1 cellular context compared by ENCODE assay signal in genomic region chr6:30508890-30509736, GRCh38.
A peak's percentile ranks its signal among the peaks of the same experiment; 100 is the strongest.
TF ChIP-seq lines count a peak whose summit lies in the region.

No MANE protein-coding gene starts in this region.

TF ChIP-seq in K562, 482 proteins besides CTCF, POLR2A, EP300 and RAD21 (continued from another document and continues in another):
- TF ChIP-seq HINFP (tag; conservative IDR thresholded peaks at IDR 0.05; ENCODE audit: low read depth) (no peak), PYGO2 (tag; IDR thresholded peaks at IDR 0.05) (0 out of 2 replicates have a peak, but pooled peaks have one; percentile 15), PTRF (tag; IDR thresholded peaks at IDR 0.05) (no peak), TRIM24 (IDR thresholded peaks at IDR 0.05) (peak in 1 of 2 experiments; percentile 6; a peak in 1 of 4 replicates), LCOR (CRISPR knock-in tag; IDR thresholded peaks at IDR 0.05) (no peak), HSF4 (CRISPR knock-in tag; IDR thresholded peaks at IDR 0.05; ENCODE audit: borderline replicate concordance) (no peak), STAT5A (IDR thresholded peaks at IDR 0.05; ENCODE audit: borderline replicate concordance, low read length) (no peak), XRCC4 (IDR thresholded peaks at IDR 0.05; ENCODE audit: extremely low read depth, insufficient read depth, insufficient read length) (no peak), E2F1 (CRISPR knock-in tag; IDR thresholded peaks at IDR 0.05) (no peak), CEBPG (CRISPR knock-in tag; IDR thresholded peaks at IDR 0.05) (no peak), CEBPG (tag; conservative IDR thresholded peaks at IDR 0.05 in 1 of 2, IDR thresholded peaks at IDR 0.05 in 1 of 2) (no peak), ZFP1 (CRISPR knock-in tag; IDR thresholded peaks at IDR 0.05) (no peak), NFIX (CRISPR knock-in tag; IDR thresholded peaks at IDR 0.05; ENCODE audit: low read depth) (no peak), MEF2D (tag; conservative IDR thresholded peaks at IDR 0.05; ENCODE audit: low read depth) (0 out of 2 replicates have a peak, but pooled peaks have one; percentile 21), ZNF778 (CRISPR knock-in tag; IDR thresholded peaks at IDR 0.05) (no peak), DNMT1 (IDR thresholded peaks at IDR 0.05) (no peak), RBM22 (IDR thresholded peaks at IDR 0.05; ENCODE audit: low read depth, low read length, poor library complexity, severe bottlenecking) (no peak), RBM25 (IDR thresholded peaks at IDR 0.05; ENCODE audit: low read depth, low read length, severe bottlenecking) (no peak), ZBTB26 (CRISPR knock-in tag; IDR thresholded peaks at IDR 0.05) (no peak), TFAP4 (CRISPR knock-in tag; IDR thresholded peaks at IDR 0.05; ENCODE audit: borderline replicate concordance) (no peak), KDM2B (CRISPR knock-in tag; IDR thresholded peaks at IDR 0.05) (no peak), ZSCAN29 (IDR thresholded peaks at IDR 0.05) (no peak), SNAPC5 (CRISPR knock-in tag; IDR thresholded peaks at IDR 0.05) (no peak), CREB1 (IDR thresholded peaks at IDR 0.05) (no peak), CREB1 (CRISPR knock-in tag; IDR thresholded peaks at IDR 0.05) (no peak), HDAC8 (tag; IDR thresholded peaks at IDR 0.05) (no peak), MCM7 (IDR thresholded peaks at IDR 0.05) (no peak), ZNF197 (CRISPR knock-in tag; IDR thresholded peaks at IDR 0.05; ENCODE audit: low read depth) (0 out of 2 replicates have a peak, but pooled peaks have one; percentile 57), ETS2 (tag; IDR thresholded peaks at IDR 0.05; ENCODE audit: borderline replicate concordance, poor library complexity, severe bottlenecking) (no peak), PURB (CRISPR knock-in tag; IDR thresholded peaks at IDR 0.05; ENCODE audit: low read depth) (no peak), TCF7 (IDR thresholded peaks at IDR 0.05; ENCODE audit: borderline replicate concordance) (no peak), VEZF1 (CRISPR knock-in tag; IDR thresholded peaks at IDR 0.05) (no peak), RFX1 (IDR thresholded peaks at IDR 0.05) (no peak)
- TF ChIP-seq, protein P1, sequence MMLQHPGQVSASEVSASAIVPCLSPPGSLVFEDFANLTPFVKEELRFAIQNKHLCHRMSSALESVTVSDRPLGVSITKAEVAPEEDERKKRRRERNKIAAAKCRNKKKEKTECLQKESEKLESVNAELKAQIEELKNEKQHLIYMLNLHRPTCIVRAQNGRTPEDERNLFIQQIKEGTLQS (IDR thresholded peaks at IDR 0.05) = no peak
- TF ChIP-seq, protein P1 (CRISPR knock-in tag; conservative IDR thresholded peaks at IDR 0.05) = no peak
- TF ChIP-seq, protein P2, sequence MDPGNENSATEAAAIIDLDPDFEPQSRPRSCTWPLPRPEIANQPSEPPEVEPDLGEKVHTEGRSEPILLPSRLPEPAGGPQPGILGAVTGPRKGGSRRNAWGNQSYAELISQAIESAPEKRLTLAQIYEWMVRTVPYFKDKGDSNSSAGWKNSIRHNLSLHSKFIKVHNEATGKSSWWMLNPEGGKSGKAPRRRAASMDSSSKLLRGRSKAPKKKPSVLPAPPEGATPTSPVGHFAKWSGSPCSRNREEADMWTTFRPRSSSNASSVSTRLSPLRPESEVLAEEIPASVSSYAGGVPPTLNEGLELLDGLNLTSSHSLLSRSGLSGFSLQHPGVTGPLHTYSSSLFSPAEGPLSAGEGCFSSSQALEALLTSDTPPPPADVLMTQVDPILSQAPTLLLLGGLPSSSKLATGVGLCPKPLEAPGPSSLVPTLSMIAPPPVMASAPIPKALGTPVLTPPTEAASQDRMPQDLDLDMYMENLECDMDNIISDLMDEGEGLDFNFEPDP (CRISPR knock-in tag; IDR thresholded peaks at IDR 0.05) = no peak
- TF ChIP-seq, protein P3, sequence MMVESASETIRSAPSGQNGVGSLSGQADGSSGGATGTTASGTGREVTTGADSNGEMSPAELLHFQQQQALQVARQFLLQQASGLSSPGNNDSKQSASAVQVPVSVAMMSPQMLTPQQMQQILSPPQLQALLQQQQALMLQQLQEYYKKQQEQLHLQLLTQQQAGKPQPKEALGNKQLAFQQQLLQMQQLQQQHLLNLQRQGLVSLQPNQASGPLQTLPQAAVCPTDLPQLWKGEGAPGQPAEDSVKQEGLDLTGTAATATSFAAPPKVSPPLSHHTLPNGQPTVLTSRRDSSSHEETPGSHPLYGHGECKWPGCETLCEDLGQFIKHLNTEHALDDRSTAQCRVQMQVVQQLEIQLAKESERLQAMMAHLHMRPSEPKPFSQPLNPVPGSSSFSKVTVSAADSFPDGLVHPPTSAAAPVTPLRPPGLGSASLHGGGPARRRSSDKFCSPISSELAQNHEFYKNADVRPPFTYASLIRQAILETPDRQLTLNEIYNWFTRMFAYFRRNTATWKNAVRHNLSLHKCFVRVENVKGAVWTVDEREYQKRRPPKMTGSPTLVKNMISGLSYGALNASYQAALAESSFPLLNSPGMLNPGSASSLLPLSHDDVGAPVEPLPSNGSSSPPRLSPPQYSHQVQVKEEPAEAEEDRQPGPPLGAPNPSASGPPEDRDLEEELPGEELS (CRISPR knock-in tag; IDR thresholded peaks at IDR 0.05; ENCODE audit: borderline replicate concordance) = no peak
- TF ChIP-seq, protein P4, sequence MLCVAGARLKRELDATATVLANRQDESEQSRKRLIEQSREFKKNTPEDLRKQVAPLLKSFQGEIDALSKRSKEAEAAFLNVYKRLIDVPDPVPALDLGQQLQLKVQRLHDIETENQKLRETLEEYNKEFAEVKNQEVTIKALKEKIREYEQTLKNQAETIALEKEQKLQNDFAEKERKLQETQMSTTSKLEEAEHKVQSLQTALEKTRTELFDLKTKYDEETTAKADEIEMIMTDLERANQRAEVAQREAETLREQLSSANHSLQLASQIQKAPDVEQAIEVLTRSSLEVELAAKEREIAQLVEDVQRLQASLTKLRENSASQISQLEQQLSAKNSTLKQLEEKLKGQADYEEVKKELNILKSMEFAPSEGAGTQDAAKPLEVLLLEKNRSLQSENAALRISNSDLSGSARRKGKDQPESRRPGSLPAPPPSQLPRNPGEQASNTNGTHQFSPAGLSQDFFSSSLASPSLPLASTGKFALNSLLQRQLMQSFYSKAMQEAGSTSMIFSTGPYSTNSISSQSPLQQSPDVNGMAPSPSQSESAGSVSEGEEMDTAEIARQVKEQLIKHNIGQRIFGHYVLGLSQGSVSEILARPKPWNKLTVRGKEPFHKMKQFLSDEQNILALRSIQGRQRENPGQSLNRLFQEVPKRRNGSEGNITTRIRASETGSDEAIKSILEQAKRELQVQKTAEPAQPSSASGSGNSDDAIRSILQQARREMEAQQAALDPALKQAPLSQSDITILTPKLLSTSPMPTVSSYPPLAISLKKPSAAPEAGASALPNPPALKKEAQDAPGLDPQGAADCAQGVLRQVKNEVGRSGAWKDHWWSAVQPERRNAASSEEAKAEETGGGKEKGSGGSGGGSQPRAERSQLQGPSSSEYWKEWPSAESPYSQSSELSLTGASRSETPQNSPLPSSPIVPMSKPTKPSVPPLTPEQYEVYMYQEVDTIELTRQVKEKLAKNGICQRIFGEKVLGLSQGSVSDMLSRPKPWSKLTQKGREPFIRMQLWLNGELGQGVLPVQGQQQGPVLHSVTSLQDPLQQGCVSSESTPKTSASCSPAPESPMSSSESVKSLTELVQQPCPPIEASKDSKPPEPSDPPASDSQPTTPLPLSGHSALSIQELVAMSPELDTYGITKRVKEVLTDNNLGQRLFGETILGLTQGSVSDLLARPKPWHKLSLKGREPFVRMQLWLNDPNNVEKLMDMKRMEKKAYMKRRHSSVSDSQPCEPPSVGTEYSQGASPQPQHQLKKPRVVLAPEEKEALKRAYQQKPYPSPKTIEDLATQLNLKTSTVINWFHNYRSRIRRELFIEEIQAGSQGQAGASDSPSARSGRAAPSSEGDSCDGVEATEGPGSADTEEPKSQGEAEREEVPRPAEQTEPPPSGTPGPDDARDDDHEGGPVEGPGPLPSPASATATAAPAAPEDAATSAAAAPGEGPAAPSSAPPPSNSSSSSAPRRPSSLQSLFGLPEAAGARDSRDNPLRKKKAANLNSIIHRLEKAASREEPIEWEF (CRISPR knock-in tag; IDR thresholded peaks at IDR 0.05) = no peak
- TF ChIP-seq, protein P5, sequence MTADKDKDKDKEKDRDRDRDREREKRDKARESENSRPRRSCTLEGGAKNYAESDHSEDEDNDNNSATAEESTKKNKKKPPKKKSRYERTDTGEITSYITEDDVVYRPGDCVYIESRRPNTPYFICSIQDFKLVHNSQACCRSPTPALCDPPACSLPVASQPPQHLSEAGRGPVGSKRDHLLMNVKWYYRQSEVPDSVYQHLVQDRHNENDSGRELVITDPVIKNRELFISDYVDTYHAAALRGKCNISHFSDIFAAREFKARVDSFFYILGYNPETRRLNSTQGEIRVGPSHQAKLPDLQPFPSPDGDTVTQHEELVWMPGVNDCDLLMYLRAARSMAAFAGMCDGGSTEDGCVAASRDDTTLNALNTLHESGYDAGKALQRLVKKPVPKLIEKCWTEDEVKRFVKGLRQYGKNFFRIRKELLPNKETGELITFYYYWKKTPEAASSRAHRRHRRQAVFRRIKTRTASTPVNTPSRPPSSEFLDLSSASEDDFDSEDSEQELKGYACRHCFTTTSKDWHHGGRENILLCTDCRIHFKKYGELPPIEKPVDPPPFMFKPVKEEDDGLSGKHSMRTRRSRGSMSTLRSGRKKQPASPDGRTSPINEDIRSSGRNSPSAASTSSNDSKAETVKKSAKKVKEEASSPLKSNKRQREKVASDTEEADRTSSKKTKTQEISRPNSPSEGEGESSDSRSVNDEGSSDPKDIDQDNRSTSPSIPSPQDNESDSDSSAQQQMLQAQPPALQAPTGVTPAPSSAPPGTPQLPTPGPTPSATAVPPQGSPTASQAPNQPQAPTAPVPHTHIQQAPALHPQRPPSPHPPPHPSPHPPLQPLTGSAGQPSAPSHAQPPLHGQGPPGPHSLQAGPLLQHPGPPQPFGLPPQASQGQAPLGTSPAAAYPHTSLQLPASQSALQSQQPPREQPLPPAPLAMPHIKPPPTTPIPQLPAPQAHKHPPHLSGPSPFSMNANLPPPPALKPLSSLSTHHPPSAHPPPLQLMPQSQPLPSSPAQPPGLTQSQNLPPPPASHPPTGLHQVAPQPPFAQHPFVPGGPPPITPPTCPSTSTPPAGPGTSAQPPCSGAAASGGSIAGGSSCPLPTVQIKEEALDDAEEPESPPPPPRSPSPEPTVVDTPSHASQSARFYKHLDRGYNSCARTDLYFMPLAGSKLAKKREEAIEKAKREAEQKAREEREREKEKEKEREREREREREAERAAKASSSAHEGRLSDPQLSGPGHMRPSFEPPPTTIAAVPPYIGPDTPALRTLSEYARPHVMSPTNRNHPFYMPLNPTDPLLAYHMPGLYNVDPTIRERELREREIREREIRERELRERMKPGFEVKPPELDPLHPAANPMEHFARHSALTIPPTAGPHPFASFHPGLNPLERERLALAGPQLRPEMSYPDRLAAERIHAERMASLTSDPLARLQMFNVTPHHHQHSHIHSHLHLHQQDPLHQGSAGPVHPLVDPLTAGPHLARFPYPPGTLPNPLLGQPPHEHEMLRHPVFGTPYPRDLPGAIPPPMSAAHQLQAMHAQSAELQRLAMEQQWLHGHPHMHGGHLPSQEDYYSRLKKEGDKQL (CRISPR knock-in tag; IDR thresholded peaks at IDR 0.05; ENCODE audit: borderline replicate concordance) = no peak
